27 cellular contexts compared by ENCODE assay signal in genomic region chr13:111458001-111458531, GRCh38.
"Had no signal": no experiment of that assay in that cellular context is flagged by ENCODE, and none has a peak within 500 bp of the region (broad histone marks: within the 10 kb centered on the region; RNA-seq: fewer than 3 reads in every experiment).

No MANE protein-coding gene starts in this region.

- H3K27me3 ChIP-seq: ovary, right lobe of liver, thyroid gland, upper lobe of left lung, vagina had no signal

- DNase-seq: nephron progenitor cell; occipital lobe; ovary; psoas muscle; right lobe of liver; sigmoid colon; small intestine; stimulated activated CD4-positive, alpha-beta T cell treated with anti-CD3 and anti-CD28 coated beads, Interleukin-15, amount 100 ng/mL, for 24 hours; stimulated activated CD4-positive, alpha-beta T cell treated with anti-CD3 and anti-CD28 coated beads, Interleukin-2, amount 100 ng/mL, for 24 hours; stimulated activated CD4-positive, alpha-beta T cell treated with anti-CD3 and anti-CD28 coated beads, Interleukin-2, amount 100 ng/mL, for 48 hours; stimulated activated CD4-positive, alpha-beta T cell treated with anti-CD3 and anti-CD28 coated beads, Interleukin-4, amount 100 ng/mL, for 24 hours; stimulated activated naive B cell treated with anti-CD40 and anti-IgM and Interleukin-4, amounts not matched to agents 10 μg/mL and 1 μg/mL and 100 μg/mL, for 72 hours; stimulated activated naive CD4-positive, alpha-beta T cell treated with Interleukin-2 at 50 U/mL for 16 hours; stomach; thyroid gland; trophoblast cell had no signal

- ATAC-seq: natural killer cell treated with Interleukin-12 subunit alpha and Interleukin-12 subunit beta and Interleukin-15 and Interleukin-18, amount 100 ng/mL, for 72 hours; psoas muscle; right cardiac atrium; right lobe of liver; stimulated activated effector memory CD8-positive, alpha-beta T cell treated with anti-CD3 and anti-CD28 coated beads, Interleukin-12 subunit alpha, Interleukin-12 subunit beta, amount 100 ng/mL, for 72 hours; stimulated activated naive B cell treated with anti-CD40 and anti-IgM and Interleukin-4, amounts not matched to agents 10 μg/mL and 1 μg/mL and 100 μg/mL, for 72 hours had no signal

- H3K9me3 Mint-ChIP-seq: natural killer cell treated with Interleukin-12 subunit alpha and Interleukin-12 subunit beta and Interleukin-15 and Interleukin-18, amount 100 ng/mL, for 72 hours; stimulated activated effector memory CD8-positive, alpha-beta T cell treated with anti-CD3 and anti-CD28 coated beads, Interleukin-12 subunit alpha, Interleukin-12 subunit beta, amount 100 ng/mL, for 72 hours; stimulated activated naive CD8-positive, alpha-beta T cell treated with anti-CD3 and anti-CD28 coated beads, Interleukin-15, Interleukin-2, amounts not matched to agents 100 ng/mL and 50 ng/mL, for 24 hours had no signal

- H3K9ac ChIP-seq: parathyroid adenoma had no signal

- H3K4me1 ChIP-seq: parathyroid adenoma, psoas muscle, right lobe of liver, sigmoid colon, thyroid gland, tibial nerve, upper lobe of left lung, vagina had no signal

- H3K4me3 ChIP-seq: ovary, psoas muscle, right lobe of liver, sigmoid colon, stomach, thoracic aorta, thyroid gland, tibial nerve, upper lobe of left lung, vagina had no signal

- H3K36me3 Mint-ChIP-seq: natural killer cell treated with Interleukin-12 subunit alpha and Interleukin-12 subunit beta and Interleukin-15 and Interleukin-18, amount 100 ng/mL, for 72 hours; stimulated activated effector memory CD8-positive, alpha-beta T cell treated with anti-CD3 and anti-CD28 coated beads, Interleukin-12 subunit alpha, Interleukin-12 subunit beta, amount 100 ng/mL, for 72 hours; stimulated activated naive B cell treated with anti-CD40 and anti-IgM and Interleukin-4, amounts not matched to agents 10 μg/mL and 1 μg/mL and 100 μg/mL, for 72 hours had no signal

- H3K4me3 Mint-ChIP-seq: natural killer cell treated with Interleukin-12 subunit alpha and Interleukin-12 subunit beta and Interleukin-15 and Interleukin-18, amount 100 ng/mL, for 72 hours; nephron progenitor cell; neural crest cell; stimulated activated effector memory CD8-positive, alpha-beta T cell treated with anti-CD3 and anti-CD28 coated beads, Interleukin-12 subunit alpha, Interleukin-12 subunit beta, amount 100 ng/mL, for 72 hours; stimulated activated naive B cell treated with anti-CD40 and anti-IgM and Interleukin-4, amounts not matched to agents 10 μg/mL and 1 μg/mL and 100 μg/mL, for 72 hours; stimulated activated naive CD8-positive, alpha-beta T cell treated with anti-CD3 and anti-CD28 coated beads, Interleukin-15, Interleukin-2, amounts not matched to agents 100 ng/mL and 50 ng/mL, for 24 hours had no signal

- H2AFZ ChIP-seq: parathyroid adenoma had no signal

- H3K36me3 ChIP-seq: ovary, right lobe of liver, sigmoid colon, stomach, thoracic aorta, thyroid gland, tibial nerve, upper lobe of left lung, vagina had no signal

- H3K27ac ChIP-seq: ovary, parathyroid adenoma, psoas muscle, right lobe of liver, sigmoid colon, stomach, thoracic aorta, thyroid gland, tibial nerve, upper lobe of left lung, vagina had no signal

- H3K9me3 ChIP-seq: right lobe of liver, thoracic aorta, thyroid gland, vagina had no signal

- H3K27ac Mint-ChIP-seq: natural killer cell treated with Interleukin-12 subunit alpha and Interleukin-12 subunit beta and Interleukin-15 and Interleukin-18, amount 100 ng/mL, for 72 hours; nephron progenitor cell; progenitor cell of endocrine pancreas; stimulated activated effector memory CD8-positive, alpha-beta T cell treated with anti-CD3 and anti-CD28 coated beads, Interleukin-12 subunit alpha, Interleukin-12 subunit beta, amount 100 ng/mL, for 72 hours; stimulated activated naive CD8-positive, alpha-beta T cell treated with anti-CD3 and anti-CD28 coated beads, Interleukin-15, Interleukin-2, amounts not matched to agents 100 ng/mL and 50 ng/mL, for 24 hours had no signal

- H3K4me1 Mint-ChIP-seq: neural crest cell; stimulated activated effector memory CD8-positive, alpha-beta T cell treated with anti-CD3 and anti-CD28 coated beads, Interleukin-12 subunit alpha, Interleukin-12 subunit beta, amount 100 ng/mL, for 72 hours had no signal
